Comparison of ENCODE assay signal across 8 cellular contexts in the genomic region with DNA sequence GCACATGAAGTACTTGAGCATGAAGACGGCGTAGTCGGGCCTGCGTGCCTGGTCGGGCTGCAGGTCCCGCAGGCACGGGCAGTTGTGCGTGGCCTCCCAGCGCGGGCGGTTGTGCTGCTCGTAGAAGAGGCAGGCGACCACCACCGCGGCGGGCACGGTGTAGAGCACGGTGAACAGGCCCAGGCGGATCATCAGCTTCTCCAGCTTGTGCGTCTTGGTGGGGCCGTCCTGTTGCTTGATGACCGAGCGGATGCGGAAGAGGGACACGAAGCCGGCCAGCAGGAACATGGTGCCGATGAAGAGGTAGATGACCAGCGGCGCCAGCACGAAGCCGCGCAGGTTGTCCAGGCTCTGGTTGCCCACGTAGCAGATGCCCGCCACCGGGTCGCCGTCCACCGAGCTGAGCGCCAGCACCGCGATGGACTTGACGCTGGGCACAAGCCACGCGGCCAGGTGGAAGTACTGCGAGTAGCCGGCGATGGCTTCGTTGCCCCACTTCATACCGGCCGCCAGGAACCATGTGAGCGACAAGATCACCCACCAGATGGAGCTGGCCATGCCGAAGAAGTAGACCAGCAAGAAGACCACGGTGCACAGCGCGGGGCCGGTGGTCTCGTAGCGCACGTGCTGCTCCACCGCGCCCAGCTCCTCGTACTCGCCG. TPM values are rescaled to one million over a fixed set of nuclear protein-coding genes. Genes with fewer than 3 reads are reported as not detected.
DNase-seq lines count a peak whose midpoint lies in the region; ATAC-seq and TF ChIP-seq lines count a peak whose summit lies in the region.

No MANE protein-coding gene starts in this region.

- H3K27ac Mint-ChIP-seq in natural killer cell: no peak overlapping the region

- H3K4me1 ChIP-seq in ectodermal cell (ENCODE audit: control insufficient read depth, insufficient read depth, low read length): peaks cover 27% of the 10 kb centered on the region

- H3K4me3 ChIP-seq in LNCaP clone FGC (ENCODE audit: low read depth, low read length): no peak overlapping the region
- peak overlapping the region; percentile 51 for H3K4me3 ChIP-seq in ectodermal cell (ENCODE audit: insufficient read depth, low read depth, low read length)

- H3K9me3 ChIP-seq in ectodermal cell (ENCODE audit: control insufficient read depth, low read length): no peaks in the 10 kb centered on the region

- no peaks in the 10 kb centered on the region for H3K36me3 Mint-ChIP-seq in natural killer cell

- peak; percentile 14 for TF ChIP-seq CTCF in AG09319 (IDR thresholded peaks at IDR 0.05; ENCODE audit: low read depth, low read length)
- peak; percentile 13; the same call in 1 of the 2 replicates for TF ChIP-seq CTCF in LNCaP clone FGC (IDR thresholded peaks at IDR 0.05; ENCODE audit: control insufficient read depth, extremely low read depth, insufficient read depth)
- no peak for TF ChIP-seq CTCF in natural killer cell (IDR thresholded peaks at IDR 0.05)

- peaks cover 35 to 43% of the 10 kb centered on the region in 2 donors for H3K27me3 Mint-ChIP-seq in natural killer cell (ENCODE audit: low read depth in 2 of 2)

- no peak overlapping the region for H3K27ac ChIP-seq in ectodermal cell (ENCODE audit: insufficient read depth, low read depth, low read length, poor library complexity, severe bottlenecking)

- peaks cover 26 to 38% of the 10 kb centered on the region in 2 donors for H3K4me1 Mint-ChIP-seq in natural killer cell

- intact Hi-C loops in natural killer cell (cut with micrococcal nuclease): loop anchor here (5.0 to 10.0 kb wide), 2 partner anchors 515 to 1088 kb away; partner anchors contain the start of gene CREM

- peak overlapping the region; percentile 80 for H3K4me3 Mint-ChIP-seq in natural killer cell

- H3K27me3 ChIP-seq in ectodermal cell (ENCODE audit: control insufficient read depth, insufficient read depth, low read length, poor library complexity, severe bottlenecking): peaks cover 42% of the 10 kb centered on the region

- H3K9me3 Mint-ChIP-seq in natural killer cell: no peaks in the 10 kb centered on the region

- DNase-seq in AG09319 (ENCODE audit: extremely low read depth, low read depth) (no peak), LNCaP clone FGC (ENCODE audit: low read depth) (no peak), natural killer cell (no peak), occipital lobe (lab: John Stamatoyannopoulos, UW) (no peak), middle frontal gyrus (ENCODE audit: extremely low spot score, low spot score) (no peak)

- ATAC-seq in natural killer cell (no peak), GM19324 (IDR thresholded peaks at IDR 0.05; ENCODE audit: low FRiP score, unreplicated experiment) (no peak), GM21737 (IDR thresholded peaks at IDR 0.05; ENCODE audit: unreplicated experiment) (no peak)

- no peaks in the 10 kb centered on the region for H3K36me3 ChIP-seq in ectodermal cell (ENCODE audit: control insufficient read depth, insufficient read depth, low read length)

- 2% methylated on average over 64 of the region's 64 CpGs for WGBS in ectodermal cell, 2 experiments

RNA-seq across cellular contexts. Expression of gene FZD8, which starts 2.3 kb away (rescaled TPM):
- polyA plus RNA-seq in ectodermal cell (2013, experiment 1 of 4): 11.0 TPM
- 9.7 TPM for polyA plus RNA-seq in ectodermal cell (2013, experiment 2 of 4)
- 9.9 TPM for polyA plus RNA-seq in ectodermal cell (2013, experiment 3 of 4)
- polyA plus RNA-seq in ectodermal cell (2013, experiment 4 of 4): 10.5 TPM
- total RNA-seq in natural killer cell (1 to 10 TPM in 2 of 3 donors, under 1 TPM in 1; 0.85 to 1.4 (median 1.4) TPM), occipital lobe (21.2 TPM)

RNA-seq across cellular contexts. Expression of gene GJD4, which starts 34.6 kb away (rescaled TPM):
- not detected for polyA plus RNA-seq in ectodermal cell (2013, experiment 1 of 4)
- not detected for polyA plus RNA-seq in ectodermal cell (2013, experiment 2 of 4)
- not detected for polyA plus RNA-seq in ectodermal cell (2013, experiment 3 of 4)
- polyA plus RNA-seq in ectodermal cell (2013, experiment 4 of 4): not detected
- total RNA-seq in natural killer cell: not detected
- total RNA-seq in occipital lobe: not detected
